In genomic region chr2:223602972-223603371, GRCh38 we compare ENCODE assay signal across 11 cellular contexts. TPM values are rescaled to one million over a fixed set of nuclear protein-coding genes. Genes with fewer than 3 reads are reported as not detected.
A peak's percentile ranks its signal among the peaks of the same experiment; 100 is the strongest.
DNase-seq lines count a peak whose midpoint lies in the region; ATAC-seq and TF ChIP-seq lines count a peak whose summit lies in the region.
"Had no signal": no experiment of that assay in that cellular context is flagged by ENCODE, and none has a peak within 500 bp of the region (broad histone marks: within the 10 kb centered on the region; RNA-seq: fewer than 3 reads in every experiment).

No MANE protein-coding gene starts in this region.

- no peak overlapping the region for H2AFZ ChIP-seq in GM23248

- H3K27me3 ChIP-seq in GM23248 (replicated peaks; ENCODE audit: insufficient read depth): no peaks in the 10 kb centered on the region

- 84 to 87% methylated on average over 2 of the region's 2 CpGs for WGBS in GM23248 (ENCODE audit: low coverage in 1 of 2, low lambda C conversion rate in 2 of 2, missing lambda C conversion rate in 2 of 2), 2 experiments

- peak overlapping the region in 3 of 5 experiments; percentile 57 to 95 (median 81) for H3K27ac Mint-ChIP-seq in brain
- no peak overlapping the region for H3K27ac Mint-ChIP-seq in activated CD8-positive, alpha-beta T cell treated with anti-CD3 and anti-CD28 coated beads, Interleukin-2, amount 10 ng/mL, durations not matched to agents 7 days and 5 days

- H3K4me3 ChIP-seq in GM23248 (no peak overlapping the region), mucosa of descending colon (peak overlapping the region; percentile 3)

- peaks cover 19% of the 10 kb centered on the region for H3K36me3 Mint-ChIP-seq in brain
- H3K36me3 Mint-ChIP-seq in activated CD8-positive, alpha-beta T cell treated with anti-CD3 and anti-CD28 coated beads, Interleukin-2, amount 10 ng/mL, durations not matched to agents 7 days and 5 days (ENCODE audit: low read depth): no peaks in the 10 kb centered on the region

- DNase-seq in DMS53 (lab: John Stamatoyannopoulos, UW) (peak; percentile 9), DMS53 treated with DMSO at 0.1 percent for 48 hours (lab: John Stamatoyannopoulos, UW; ENCODE audit: unreplicated experiment) (no peak), GM23248 (no peak), mucosa of descending colon (no peak), mesenteric fat pad (ENCODE audit: low spot score) (no peak)
- no peak for DNase-seq in activated CD8-positive, alpha-beta T cell treated with anti-CD3 and anti-CD28 coated beads, Interleukin-2, amount 10 ng/mL, durations not matched to agents 7 days and 5 days
- DNase-seq: 8988T had no signal

- POLR2A ChIA-PET in activated CD8-positive, alpha-beta T cell treated with anti-CD3 and anti-CD28 coated beads, Interleukin-2, amount 10 ng/mL, durations not matched to agents 7 days and 5 days (lab: Charles Lee): no interaction called here

- H3K4me1 Mint-ChIP-seq in brain: peaks cover 49% of the 10 kb centered on the region
- peaks cover 3% of the 10 kb centered on the region for H3K4me1 Mint-ChIP-seq in activated CD8-positive, alpha-beta T cell treated with anti-CD3 and anti-CD28 coated beads, Interleukin-2, amount 10 ng/mL, durations not matched to agents 7 days and 5 days (ENCODE audit: low read depth)

- ATAC-seq in mucosa of descending colon (no peak), GM18873 (IDR thresholded peaks at IDR 0.05; ENCODE audit: low FRiP score, unreplicated experiment) (no peak)
- ATAC-seq in activated CD8-positive, alpha-beta T cell treated with anti-CD3 and anti-CD28 coated beads, Interleukin-2, amount 10 ng/mL, durations not matched to agents 7 days and 5 days: no peak

- no peak overlapping the region for H3K9ac ChIP-seq in GM23248

- H3K9me3 ChIP-seq in GM23248 (ENCODE audit: low read depth) (no peaks in the 10 kb centered on the region), mucosa of descending colon (no peaks in the 10 kb centered on the region)

- H3K27ac ChIP-seq in GM23248: no peak overlapping the region
- H3K27ac ChIP-seq: C4-2B had no signal

- H3K4me2 ChIP-seq in GM23248 (ENCODE audit: unreplicated experiment): peak overlapping the region; percentile 76

- peaks cover 28% of the 10 kb centered on the region for H3K4me1 ChIP-seq in GM23248 (ENCODE audit: insufficient read depth)
- H3K4me1 ChIP-seq in mucosa of descending colon (ENCODE audit: low read depth): peaks cover 2% of the 10 kb centered on the region

- peak overlapping the region in 3 of 5 experiments; percentile 20 to 87 (median 38) for H3K4me3 Mint-ChIP-seq in brain
- H3K4me3 Mint-ChIP-seq in activated CD8-positive, alpha-beta T cell treated with anti-CD3 and anti-CD28 coated beads, Interleukin-2, amount 10 ng/mL, durations not matched to agents 7 days and 5 days: no peak overlapping the region

- peaks cover 27% of the 10 kb centered on the region; the same call in 1 of the 2 replicates for H3F3A ChIP-seq in GM23248 (ENCODE audit: insufficient read depth)

- H3K9me2 ChIP-seq in GM23248 (ENCODE audit: insufficient read depth): no peaks in the 10 kb centered on the region

- H3K9me3 Mint-ChIP-seq in brain: peaks cover 0 to 8% (median 0%) of the 10 kb centered on the region in 5 experiments
- no peaks in the 10 kb centered on the region for H3K9me3 Mint-ChIP-seq in activated CD8-positive, alpha-beta T cell treated with anti-CD3 and anti-CD28 coated beads, Interleukin-2, amount 10 ng/mL, durations not matched to agents 7 days and 5 days (ENCODE audit: insufficient read depth)

- intact Hi-C loops in mucosa of descending colon (cut with DNase I, micrococcal nuclease): no loop called here

- CTCF ChIA-PET in activated CD8-positive, alpha-beta T cell treated with anti-CD3 and anti-CD28 coated beads, Interleukin-2, amount 10 ng/mL, durations not matched to agents 7 days and 5 days (lab: Charles Lee): interaction anchor here (1.6 to 1.8 kb wide), 2 partner anchors 158 to 631 kb away, joined by 4 to 7 read pairs; no protein-coding TSS in a partner anchor

- in situ Hi-C loops in GM23248 (cut with MboI): no loop called here

- H3K79me2 ChIP-seq in GM23248 (ENCODE audit: insufficient read depth): no peaks in the 10 kb centered on the region

- no peaks in the 10 kb centered on the region for H3K36me3 ChIP-seq in GM23248 (ENCODE audit: low read depth)
- H3K36me3 ChIP-seq in mucosa of descending colon (ENCODE audit: low read depth): no peaks in the 10 kb centered on the region

- TF ChIP-seq CTCF in brain (conservative IDR thresholded peaks at IDR 0.05) (no peak), mucosa of descending colon (IDR thresholded peaks at IDR 0.05) (no peak)

- H4K20me1 ChIP-seq in GM23248 (ENCODE audit: insufficient read depth): no peaks in the 10 kb centered on the region

- H3K27me3 Mint-ChIP-seq in brain: peaks cover 5% of the 10 kb centered on the region
- no peaks in the 10 kb centered on the region for H3K27me3 Mint-ChIP-seq in activated CD8-positive, alpha-beta T cell treated with anti-CD3 and anti-CD28 coated beads, Interleukin-2, amount 10 ng/mL, durations not matched to agents 7 days and 5 days (ENCODE audit: low read depth)

RNA-seq across cellular contexts. Expression of gene SCG2, which starts 0.8 kb away (rescaled TPM):
- under 0.01 and 0.25 TPM in 2 replicates for total RNA-seq in GM23248 (2014; rRNA removed; shearing (Covaris generic))
- polyA plus RNA-seq in GM23248 (2016; fragmentation: Nextera tagmentation; extraction: Ambion mirVana) (0.37 and 0.60 TPM in 2 replicates), brain (ENCODE audit: insufficient read depth, low read depth, low replicate concordance) (63.4 TPM)
- total RNA-seq in mucosa of descending colon (10 to 100 TPM in 1 of 3 donors, 1 to 10 TPM in 2; 3.5 to 11.5 (median 4.2) TPM), mesenteric fat pad (0.19 TPM)
- not detected for total RNA-seq in activated CD8-positive, alpha-beta T cell treated with anti-CD3 and anti-CD28 coated beads, Interleukin-2, amount 10 ng/mL, durations not matched to agents 7 days and 5 days
- total RNA-seq: Right ventricle myocardium inferior had no signal
